In genomic region chr6:73248192-73248898, GRCh38 we compare ENCODE assay signal across 13 cellular contexts. TPM values are rescaled to one million over a fixed set of nuclear protein-coding genes. Genes with fewer than 3 reads are reported as not detected.
DNase-seq lines count a peak whose midpoint lies in the region; ATAC-seq and TF ChIP-seq lines count a peak whose summit lies in the region.
"Had no signal": no experiment of that assay in that cellular context is flagged by ENCODE, and none has a peak within 500 bp of the region (broad histone marks: within the 10 kb centered on the region; RNA-seq: fewer than 3 reads in every experiment).

No MANE protein-coding gene starts in this region.

- no peak overlapping the region for H3K27ac ChIP-seq in HEK293 (ENCODE audit: extremely low read depth, low read depth, low read length)
- H3K27ac ChIP-seq: HL-60, RWPE1 had no signal

- no peaks in the 10 kb centered on the region; the same call in 1 of the 2 replicates for H3K9me3 Mint-ChIP-seq in WTC11
- H3K9me3 Mint-ChIP-seq in activated naive CD8-positive, alpha-beta T cell treated with anti-CD3 and anti-CD28 coated beads, Interleukin-2, amount 50 U/mL, for 24 hours = no peaks in the 10 kb centered on the region
- H3K9me3 Mint-ChIP-seq: H9 had no signal

- no peaks in the 10 kb centered on the region for H3K27me3 Mint-ChIP-seq in WTC11 (ENCODE audit: low read depth)
- no peaks in the 10 kb centered on the region for H3K27me3 Mint-ChIP-seq in activated naive CD8-positive, alpha-beta T cell treated with anti-CD3 and anti-CD28 coated beads, Interleukin-2, amount 50 U/mL, for 24 hours

- DNase-seq in NCI-H2029 treated with DMSO at 0.1 percent for 48 hours (lab: John Stamatoyannopoulos, UW) (peak; percentile 10), WTC11 (ENCODE audit: low spot score) (no peak), renal cortical epithelial cell (ENCODE audit: low read depth) (peak; percentile 4), retina (no peak)
- DNase-seq in activated naive CD8-positive, alpha-beta T cell treated with anti-CD3 and anti-CD28 coated beads, Interleukin-2, amount 50 U/mL, for 24 hours = no peak
- DNase-seq: COR-L47, H9, T-helper 2 cell had no signal

- no peak overlapping the region for H3K4me3 ChIP-seq in HEK293 (ENCODE audit: low read depth, low read length)

- no peaks in the 10 kb centered on the region for H3K9me3 ChIP-seq in HEK293 (ENCODE audit: control insufficient read depth, insufficient read depth, low read depth, low read length)

- 0 out of 2 replicates have a peak overlapping the region, but pooled peaks have one; percentile 57 for H3K27ac Mint-ChIP-seq in WTC11
- H3K27ac Mint-ChIP-seq in activated naive CD8-positive, alpha-beta T cell treated with anti-CD3 and anti-CD28 coated beads, Interleukin-2, amount 50 U/mL, for 24 hours = no peak overlapping the region
- H3K27ac Mint-ChIP-seq: H9 had no signal

- peaks cover 9% of the 10 kb centered on the region for H3K4me1 Mint-ChIP-seq in WTC11
- no peaks in the 10 kb centered on the region for H3K4me1 Mint-ChIP-seq in activated naive CD8-positive, alpha-beta T cell treated with anti-CD3 and anti-CD28 coated beads, Interleukin-2, amount 50 U/mL, for 24 hours

- H3K4me1 ChIP-seq in HEK293 (ENCODE audit: control insufficient read depth, insufficient read depth, low read length) = no peaks in the 10 kb centered on the region

- H3K36me3 ChIP-seq in HEK293 (ENCODE audit: control insufficient read depth in 2 of 2, insufficient read depth in 1 of 2, low read length in 2 of 2) = no peaks in the 10 kb centered on the region

- ATAC-seq in WTC11 (no peak), HG03354 (IDR thresholded peaks at IDR 0.05; ENCODE audit: poor library complexity, severe bottlenecking, unreplicated experiment) (no peak)
- no peak for ATAC-seq in activated naive CD8-positive, alpha-beta T cell treated with anti-CD3 and anti-CD28 coated beads, Interleukin-2, amount 50 U/mL, for 24 hours

- no peak for TF ChIP-seq CTCF in HEK293 (tag by site-specific recombination; IDR thresholded peaks at IDR 0.05)
- no peak for TF ChIP-seq CTCF in WTC11 (IDR thresholded peaks at IDR 0.05)

- H3K36me3 Mint-ChIP-seq in WTC11 = no peaks in the 10 kb centered on the region
- H3K36me3 Mint-ChIP-seq in activated naive CD8-positive, alpha-beta T cell treated with anti-CD3 and anti-CD28 coated beads, Interleukin-2, amount 50 U/mL, for 24 hours (ENCODE audit: low read depth) = no peaks in the 10 kb centered on the region

- no peak overlapping the region for H3K4me3 Mint-ChIP-seq in WTC11
- H3K4me3 Mint-ChIP-seq in activated naive CD8-positive, alpha-beta T cell treated with anti-CD3 and anti-CD28 coated beads, Interleukin-2, amount 50 U/mL, for 24 hours = no peak overlapping the region
- H3K4me3 Mint-ChIP-seq: H9 had no signal

- POLR2A ChIA-PET in HEK293 (lab: Yijun Ruan, JAX) (interaction anchor here (0.7 kb wide), 1 partner anchor 516 kb away, joined by 3 read pairs; no protein-coding TSS in a partner anchor), WTC11 (lab: Charles Lee) (interaction anchor here (0.7 kb wide), 1 partner anchor 31 kb away, joined by 6 read pairs; no protein-coding TSS in a partner anchor)

- CTCF ChIA-PET in HEK293 (lab: Yijun Ruan, JAX) = interaction anchor here (0.6 to 0.7 kb wide), 2 partner anchors 109 to 632 kb away, joined by 3 to 6 read pairs; no protein-coding TSS in a partner anchor
- CTCF ChIA-PET in WTC11 (lab: Charles Lee) = interaction anchor here (0.7 to 1.2 kb wide), 3 partner anchors 28 to 140 kb away, joined by 3 to 6 read pairs (median 5); no protein-coding TSS in a partner anchor

TF ChIP-seq in HEK293, 187 proteins besides CTCF, POLR2A, EP300 and RAD21:
- TF ChIP-seq KLF8 (tag by site-specific recombination; IDR thresholded peaks at IDR 0.05) = no peak
- TF ChIP-seq SCRT2 (tag by site-specific recombination; IDR thresholded peaks at IDR 0.05) = peak; percentile 57
- peak; percentile 62 for TF ChIP-seq ZNF366 (tag by site-specific recombination; conservative IDR thresholded peaks at IDR 0.05)
- peak; percentile 90 for TF ChIP-seq ZNF596 (tag by site-specific recombination; IDR thresholded peaks at IDR 0.05)
- TF ChIP-seq INSM2 (tag by site-specific recombination; IDR thresholded peaks at IDR 0.05) = no peak
TF ChIP-seq in HEK293: peak in this region for 3.

TF ChIP-seq in WTC11, 78 proteins besides CTCF, POLR2A, EP300 and RAD21:
- no peak for TF ChIP-seq ZSCAN18 (CRISPR knock-in tag; IDR thresholded peaks at IDR 0.05)

RNA-seq across cellular contexts. Expression of gene KHDC1, which starts 14.7 kb away (rescaled TPM):
- total RNA-seq in WTC11 (2021) (7.3 to 8.9 TPM (median 7.7 TPM) in 3 replicates), renal cortical epithelial cell (2.9 and 3.6 TPM in 2 replicates)

RNA-seq across cellular contexts. Expression of gene KHDC1L, which starts 23.0 kb away (rescaled TPM):
- total RNA-seq in WTC11 (2021) (0.28 TPM in 1 of 3 replicates, not detected in the others), renal cortical epithelial cell (not detected in 2 replicates)
- total RNA-seq: H9, NCI-H460 had no signal

Comparison
In these comparisons a context has a peak if more than half of its experiments do, and no peak if none do; other contexts are left out.
1. DNase-seq: peak in NCI-H2029 treated with DMSO at 0.1 percent for 48 hours (single experiment) and renal cortical epithelial cell (single experiment); none in WTC11 (single experiment), activated naive CD8-positive, alpha-beta T cell treated with anti-CD3 and anti-CD28 coated beads, Interleukin-2, amount 50 U/mL, for 24 hours (single experiment) and retina (single experiment).